33 cellular contexts compared by ENCODE assay signal in the genomic region with DNA sequence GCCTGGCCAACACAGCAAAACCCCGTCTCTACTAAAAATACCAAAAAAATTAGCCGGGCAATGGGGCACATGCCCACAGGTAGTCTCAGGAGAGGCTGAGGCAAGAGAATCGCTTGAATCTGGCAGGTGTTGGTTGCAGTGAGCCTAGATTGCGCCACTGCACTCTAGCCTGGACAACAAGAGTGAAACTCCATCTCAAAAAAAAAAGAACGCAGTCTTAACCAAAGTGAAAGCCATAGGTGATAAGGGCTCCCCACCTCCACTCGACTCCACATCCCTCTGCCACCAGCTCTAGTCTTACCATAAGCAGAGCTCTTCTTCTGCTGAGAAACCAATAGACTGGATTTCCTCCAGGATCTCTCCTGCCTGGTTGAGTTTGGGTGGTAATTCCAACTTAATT.
"Had no signal": no experiment of that assay in that cellular context is flagged by ENCODE, and none has a peak within 500 bp of the region (broad histone marks: within the 10 kb centered on the region; RNA-seq: fewer than 3 reads in every experiment).

No MANE protein-coding gene starts in this region.

- H3K4me3 ChIP-seq: adrenal gland, ascending aorta, body of pancreas, breast epithelium, cardiac muscle cell had no signal

- H3K27ac ChIP-seq: adrenal gland, ascending aorta, body of pancreas, brain microvascular endothelial cell, breast epithelium, cardiac muscle cell had no signal

- FAIRE-seq: astrocyte, bronchial epithelial cell had no signal

- H3K36me3 ChIP-seq: adrenal gland, ascending aorta, brain microvascular endothelial cell, breast epithelium, cardiac muscle cell had no signal

- H3K4me1 ChIP-seq: adrenal gland, ascending aorta, breast epithelium had no signal

- DNase-seq: activated effector memory CD4-positive, alpha-beta T cell treated with anti-CD3 and anti-CD28 coated beads, Interleukin-2, amount 50 U/mL, for 16 hours; activated effector memory CD4-positive, alpha-beta T cell treated with Interleukin-2 at 50 U/mL for 16 hours; activated gamma-delta T cell; activated naive CD4-positive, alpha-beta T cell; activated naive CD4-positive, alpha-beta T cell treated with anti-CD3 and anti-CD28 coated beads for 36 hours; activated naive CD4-positive, alpha-beta T cell treated with anti-CD3 and anti-CD28 coated beads, Interleukin-2, amount 10 ng/mL, durations not matched to agents 7 days and 5 days; activated naive CD4-positive, alpha-beta T cell treated with anti-CD3 and anti-CD28 coated beads, Interleukin-2, amount 50 U/mL, for 16 hours; activated naive CD4-positive, alpha-beta T cell treated with Interleukin-2 at 50 U/mL for 16 hours; activated naive CD8-positive, alpha-beta T cell treated with anti-CD3 and anti-CD28 coated beads for 36 hours; activated naive CD8-positive, alpha-beta T cell treated with anti-CD3 and anti-CD28 coated beads, Interleukin-2, amount 10 ng/mL, durations not matched to agents 7 days and 5 days; activated naive CD8-positive, alpha-beta T cell treated with anti-CD3 and anti-CD28 coated beads, Interleukin-2, amount 50 U/mL, for 24 hours; activated T-cell treated with anti-CD3 and anti-CD28 coated beads, Interleukin-2, amount 50 U/mL, for 1 hour; activated T-cell treated with anti-CD3 and anti-CD28 coated beads, Interleukin-2, amount 50 U/mL, for 24 hours; activated T-cell treated with anti-CD3 and anti-CD28 coated beads, Interleukin-2, amount 50 U/mL, for 4 hours; activated T-cell treated with anti-CD3 and anti-CD28 coated beads, Interleukin-2, amount 50 U/mL, for 48 hours; activated T-cell treated with anti-CD3 and anti-CD28 coated beads, Interleukin-2, amount 50 U/mL, for 72 hours; adrenal gland; amniotic stem cell; amygdala; anterior cingulate cortex; aorta; body of pancreas; brain microvascular endothelial cell; caudate nucleus; central memory CD4-positive, alpha-beta T cell; cerebellar nuclear complex had no signal

- H3K27me3 ChIP-seq: adrenal gland, ascending aorta, body of pancreas, brain microvascular endothelial cell, breast epithelium, cardiac muscle cell had no signal

- ATAC-seq: activated naive CD4-positive, alpha-beta T cell treated with anti-CD3 and anti-CD28 coated beads, Interleukin-2, amount 50 U/mL, for 72 hours; activated naive CD8-positive, alpha-beta T cell treated with anti-CD3 and anti-CD28 coated beads, Interleukin-2, amount 50 U/mL, for 24 hours; activated T-cell treated with anti-CD3 and anti-CD28 coated beads, Interleukin-2, amount 50 U/mL, for 4 hours; activated T-cell treated with anti-CD3 and anti-CD28 coated beads, Interleukin-2, amount 50 U/mL, for 72 hours; activated T-helper 17 cell treated with anti-CD3 and anti-CD28 coated beads, Interleukin-2, amount 50 U/mL, for 72 hours; body of pancreas had no signal

- H3K9me3 ChIP-seq: adrenal gland, ascending aorta, body of pancreas, breast epithelium had no signal
